In genomic region chr17:3986270-3986938, GRCh38 we compare ENCODE assay signal across 1 cellular context.
TF ChIP-seq lines count a peak whose summit lies in the region.

No MANE protein-coding gene starts in this region.

TF ChIP-seq in WTC11, 78 proteins besides CTCF, POLR2A, EP300 and RAD21 (continued from another document):
- TF ChIP-seq, protein P1, sequence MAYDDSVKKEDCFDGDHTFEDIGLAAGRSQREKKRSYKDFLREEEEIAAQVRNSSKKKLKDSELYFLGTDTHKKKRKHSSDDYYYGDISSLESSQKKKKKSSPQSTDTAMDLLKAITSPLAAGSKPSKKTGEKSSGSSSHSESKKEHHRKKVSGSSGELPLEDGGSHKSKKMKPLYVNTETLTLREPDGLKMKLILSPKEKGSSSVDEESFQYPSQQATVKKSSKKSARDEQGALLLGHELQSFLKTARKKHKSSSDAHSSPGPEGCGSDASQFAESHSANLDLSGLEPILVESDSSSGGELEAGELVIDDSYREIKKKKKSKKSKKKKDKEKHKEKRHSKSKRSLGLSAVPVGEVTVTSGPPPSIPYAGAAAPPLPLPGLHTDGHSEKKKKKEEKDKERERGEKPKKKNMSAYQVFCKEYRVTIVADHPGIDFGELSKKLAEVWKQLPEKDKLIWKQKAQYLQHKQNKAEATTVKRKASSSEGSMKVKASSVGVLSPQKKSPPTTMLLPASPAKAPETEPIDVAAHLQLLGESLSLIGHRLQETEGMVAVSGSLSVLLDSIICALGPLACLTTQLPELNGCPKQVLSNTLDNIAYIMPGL (CRISPR knock-in tag; IDR thresholded peaks at IDR 0.05), result no peak
